In the genomic region with DNA sequence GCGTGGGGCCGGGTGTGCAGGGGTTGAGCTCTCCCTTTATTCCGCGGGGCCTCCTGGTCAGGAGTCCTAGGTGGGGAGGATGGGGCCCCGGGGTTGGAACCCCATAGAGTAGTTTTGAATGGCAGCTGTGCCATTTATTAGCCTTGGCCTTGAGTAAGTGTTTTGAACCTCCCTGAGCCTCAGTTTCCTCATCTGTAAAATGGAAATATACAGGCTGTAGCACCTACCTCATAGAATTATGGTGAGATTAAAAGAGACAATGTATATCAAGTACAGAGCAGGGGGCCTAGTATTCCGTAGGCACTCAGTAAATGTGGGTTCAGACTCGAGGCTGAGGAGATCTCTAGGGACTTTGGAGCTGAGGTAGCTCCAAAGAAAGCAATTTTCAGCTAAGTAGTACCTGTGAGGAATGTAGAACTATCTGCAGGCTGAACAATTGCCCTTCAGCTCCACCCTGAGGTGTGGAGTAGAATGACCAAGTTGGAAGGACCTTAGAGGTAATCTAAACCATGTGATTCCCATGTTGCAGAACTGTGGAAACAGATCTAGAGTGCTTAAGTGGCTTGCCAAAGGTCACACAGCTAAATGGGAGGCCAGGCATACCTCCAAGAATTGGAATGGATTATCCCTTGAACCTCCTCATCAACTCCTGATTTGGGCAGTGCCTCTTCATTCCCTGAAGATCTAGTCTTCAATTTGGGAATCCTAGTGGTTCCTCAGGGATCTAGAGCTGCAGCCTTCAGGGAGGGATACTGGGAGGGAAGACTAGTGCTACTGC, we compare ENCODE assay signal across 8 cellular contexts. TPM values are rescaled to one million over a fixed set of nuclear protein-coding genes. Genes with fewer than 3 reads are reported as not detected.
A peak's percentile ranks its signal among the peaks of the same experiment; 100 is the strongest.
DNase-seq lines count a peak whose midpoint lies in the region; ATAC-seq and TF ChIP-seq lines count a peak whose summit lies in the region.

No MANE protein-coding gene starts in this region.

- H3K27me3 Mint-ChIP-seq in HFFc6 (ENCODE audit: insufficient read depth) = no peaks in the 10 kb centered on the region; the same call in 1 of the 2 replicates
- no peaks in the 10 kb centered on the region for H3K27me3 Mint-ChIP-seq in T-cell
- no peaks in the 10 kb centered on the region for H3K27me3 Mint-ChIP-seq in dendritic cell treated with granulocyte-macrophage colony-stimulating factor and Interleukin-4, amounts not matched to agents 40 ng/mL and 50 ng/mL, for 4 days

- H2AFZ ChIP-seq in MM.1S (ENCODE audit: low read length) = peak overlapping the region; percentile 100

- POLR2A ChIA-PET in T-cell (lab: Charles Lee) = interaction anchor here (0.5 to 0.7 kb wide), 4 partner anchors 11 to 301 kb away, joined by 3 to 10 read pairs (median 6); partner anchors contain the start of gene NUP98 (in 1 of the 2)

- H3K4me2 ChIP-seq in MM.1S (ENCODE audit: low read depth, low read length) = peak overlapping the region; percentile 87

- intact Hi-C loops in dendritic cell treated with granulocyte-macrophage colony-stimulating factor and Interleukin-4, amounts not matched to agents 40 ng/mL and 50 ng/mL, for 4 days (cut with micrococcal nuclease) = no loop called here
- intact Hi-C loops in tibial artery (cut with DNase I; ENCODE audit: low total_unique reads) = no loop called here

- no peaks in the 10 kb centered on the region for H3K36me3 Mint-ChIP-seq in HFFc6 (ENCODE audit: low read depth)
- H3K36me3 Mint-ChIP-seq in T-cell = no peaks in the 10 kb centered on the region
- peaks cover 7% of the 10 kb centered on the region for H3K36me3 Mint-ChIP-seq in dendritic cell treated with granulocyte-macrophage colony-stimulating factor and Interleukin-4, amounts not matched to agents 40 ng/mL and 50 ng/mL, for 4 days (ENCODE audit: low read depth)

- DNase-seq in activated gamma-delta T cell treated with Interleukin-2 at 50 U/mL for 16 hours (peak; percentile 42), activated gamma-delta T cell (lab: John Stamatoyannopoulos, UW) (no peak), HFFc6 (peak; percentile 47), MM.1S (peak; percentile 86), T-cell (peak in 31 of 34 experiments; percentile 12 to 59 (median 41)), lung (ENCODE audit: low spot score) (peak; percentile 65), tibial artery (no peak)

- H3K27ac ChIP-seq in MM.1S (ENCODE audit: low read length) (no peak overlapping the region), lung (ENCODE audit: low read depth in 1 of 2, low read length in 1 of 2) (peak overlapping the region; percentile 2 to 68), tibial artery (peak overlapping the region; percentile 41 to 62)

- H3K9ac ChIP-seq in MM.1S (ENCODE audit: low read length) = peak overlapping the region; percentile 76

- H3K4me1 ChIP-seq in MM.1S (ENCODE audit: low read length) = no peaks in the 10 kb centered on the region
- H3K4me1 ChIP-seq in lung (ENCODE audit: control insufficient read depth in 2 of 2, insufficient read depth in 2 of 2, low read length in 2 of 2) = peaks cover 0 to 2% of the 10 kb centered on the region in 2 donors
- H3K4me1 ChIP-seq in tibial artery = peaks cover 0 to 13% (median 3%) of the 10 kb centered on the region in 4 donors

- H3K9me2 ChIP-seq in MM.1S (replicated peaks; ENCODE audit: insufficient read depth, low read length) = no peaks in the 10 kb centered on the region

- H3K27ac Mint-ChIP-seq in HFFc6 (peak overlapping the region; percentile 1; the same call in 1 of the 2 replicates), T-cell (peak overlapping the region; percentile 71 to 87)
- peak overlapping the region; percentile 83 for H3K27ac Mint-ChIP-seq in dendritic cell treated with granulocyte-macrophage colony-stimulating factor and Interleukin-4, amounts not matched to agents 40 ng/mL and 50 ng/mL, for 4 days

- H3K9me3 Mint-ChIP-seq in HFFc6 (no peaks in the 10 kb centered on the region), T-cell (no peaks in the 10 kb centered on the region)
- H3K9me3 Mint-ChIP-seq in dendritic cell treated with granulocyte-macrophage colony-stimulating factor and Interleukin-4, amounts not matched to agents 40 ng/mL and 50 ng/mL, for 4 days = no peaks in the 10 kb centered on the region

- CTCF ChIA-PET in T-cell (lab: Charles Lee) = interaction anchor here (0.6 to 3.6 kb wide), 19 partner anchors 9 to 1891 kb away, joined by 3 to 25 read pairs (median 6); partner anchors contain the start of gene RHOG (in 1 of the 2)

- peak overlapping the region; percentile 81 for H3K4me3 Mint-ChIP-seq in HFFc6
- peak overlapping the region; percentile 94 to 99 (median 98) for H3K4me3 Mint-ChIP-seq in T-cell
- peak overlapping the region; percentile 98 for H3K4me3 Mint-ChIP-seq in dendritic cell treated with granulocyte-macrophage colony-stimulating factor and Interleukin-4, amounts not matched to agents 40 ng/mL and 50 ng/mL, for 4 days

- H4K20me1 ChIP-seq in MM.1S (ENCODE audit: insufficient read depth, low read length) = no peaks in the 10 kb centered on the region

- TF ChIP-seq CTCF in HFFc6 (IDR thresholded peaks at IDR 0.05) (peak; percentile 70), MM.1S (IDR thresholded peaks at IDR 0.05; ENCODE audit: low read length) (peak; percentile 69), lung (IDR thresholded peaks at IDR 0.05; ENCODE audit: control extremely low read depth, extremely low read depth) (peak; percentile 31), tibial artery (IDR thresholded peaks at IDR 0.05) (no peak)

- peaks cover 4% of the 10 kb centered on the region; the same call in 1 of the 2 replicates for H3K79me2 ChIP-seq in MM.1S (ENCODE audit: low read length)

- H3K4me3 ChIP-seq in MM.1S (ENCODE audit: low read length) (peak overlapping the region; percentile 83), lung (peak overlapping the region; percentile 67), tibial artery (peak overlapping the region; percentile 60 to 70)

- H3K4me1 Mint-ChIP-seq in HFFc6 (ENCODE audit: low read depth) (peaks cover 47% of the 10 kb centered on the region), T-cell (peaks cover 16 to 20% (median 17%) of the 10 kb centered on the region in 3 donors)
- H3K4me1 Mint-ChIP-seq in dendritic cell treated with granulocyte-macrophage colony-stimulating factor and Interleukin-4, amounts not matched to agents 40 ng/mL and 50 ng/mL, for 4 days (ENCODE audit: low read depth) = peaks cover 20% of the 10 kb centered on the region

- ATAC-seq in T-cell (replicated peaks in 1 of 4) = peak; percentile 69 to 80 (median 74)
- ATAC-seq in lung (ENCODE audit: insufficient read depth, low FRiP score) = peak; percentile 84

- H3K9me3 ChIP-seq in MM.1S (replicated peaks; ENCODE audit: insufficient read depth, low read length) = no peaks in the 10 kb centered on the region
- no peaks in the 10 kb centered on the region for H3K9me3 ChIP-seq in lung (ENCODE audit: control insufficient read depth in 2 of 2, insufficient read depth in 1 of 2, low read length in 1 of 2)
- no peaks in the 10 kb centered on the region for H3K9me3 ChIP-seq in tibial artery

- WGBS in lung, 2 donors = 12 to 20% methylated on average over 7 of the region's 7 CpGs

- H3F3A ChIP-seq in MM.1S (ENCODE audit: insufficient read depth, low read length) = peaks cover 12% of the 10 kb centered on the region; the same call in 1 of the 2 replicates

- H3K36me3 ChIP-seq in MM.1S (replicated peaks; ENCODE audit: insufficient read depth, low read length) (no peaks in the 10 kb centered on the region), lung (ENCODE audit: control insufficient read depth in 2 of 2, insufficient read depth in 2 of 2, low read length in 2 of 2) (no peaks in the 10 kb centered on the region), tibial artery (no peaks in the 10 kb centered on the region)

- H3K27me3 ChIP-seq in MM.1S (replicated peaks; ENCODE audit: insufficient read depth, low read length) = no peaks in the 10 kb centered on the region
- H3K27me3 ChIP-seq in lung (ENCODE audit: control insufficient read depth, insufficient read depth) = no peaks in the 10 kb centered on the region
- H3K27me3 ChIP-seq in tibial artery = no peaks in the 10 kb centered on the region

RNA-seq across cellular contexts. Expression of gene PGAP2, which starts 0.7 kb away (rescaled TPM):
- total RNA-seq in HFFc6 (2021; fragmentation: NEBNext Ultra II Directional; extraction: Animal tissue kit (Norgen Biotek cat#: 25700)) = 10 to 100 TPM; 14.5 to 19.7 (median 17.1) TPM
- total RNA-seq in T-cell (10 to 100 TPM; 22.5 to 28.2 (median 24.6) TPM), lung (10 to 100 TPM; 22.4 to 23.6 TPM)
- polyA plus RNA-seq in lung = 10 to 100 TPM; 17.5 to 19.4 TPM

RNA-seq across cellular contexts. Expression of gene NUP98, which starts 11.7 kb away (rescaled TPM):
- 10 to 100 TPM; 81.4 to 96.7 (median 85.6) TPM for total RNA-seq in HFFc6 (2021; fragmentation: NEBNext Ultra II Directional; extraction: Animal tissue kit (Norgen Biotek cat#: 25700))
- 100 to 1,000 TPM in 3 of 5 donors, 10 to 100 TPM in 2; 89.1 to 105 (median 102) TPM for total RNA-seq in T-cell
- 100 to 1,000 TPM in 1 of 2 donors, 10 to 100 TPM in 1; 67.1 to 109 TPM for total RNA-seq in lung
- 10 to 100 TPM; 16.6 to 52.3 TPM for polyA plus RNA-seq in lung

RNA-seq across cellular contexts. Expression of gene RHOG, which starts 31.7 kb away (rescaled TPM):
- 10 to 100 TPM; 57.8 to 72.3 (median 66.4) TPM for total RNA-seq in HFFc6 (2021; fragmentation: NEBNext Ultra II Directional; extraction: Animal tissue kit (Norgen Biotek cat#: 25700))
- 100 to 1,000 TPM in 4 of 5 donors, 10 to 100 TPM in 1; 88.1 to 108 (median 106) TPM for total RNA-seq in T-cell
- 10 to 100 TPM; 15.4 to 95.8 TPM for total RNA-seq in lung
- polyA plus RNA-seq in lung = 100 to 1,000 TPM in 1 of 2 donors, 10 to 100 TPM in 1; 69.4 to 287 TPM

RNA-seq across cellular contexts. Expression of gene STIM1, which starts 46.4 kb away (rescaled TPM):
- total RNA-seq in HFFc6 (2021; fragmentation: NEBNext Ultra II Directional; extraction: Animal tissue kit (Norgen Biotek cat#: 25700)) = 10 to 100 TPM; 27.6 to 33.1 (median 30.7) TPM
- 100 to 1,000 TPM in 2 of 5 donors, 10 to 100 TPM in 3; 87.6 to 139 (median 94.5) TPM for total RNA-seq in T-cell
- 10 to 100 TPM; 49.7 to 56.4 TPM for total RNA-seq in lung
- polyA plus RNA-seq in lung = 10 to 100 TPM; 12.1 to 32.6 TPM

Comparison
In these comparisons a context has a peak if more than half of its experiments do, and no peak if none do; other contexts are left out.
1. DNase-seq: peak in activated gamma-delta T cell treated with Interleukin-2 at 50 U/mL for 16 hours (single experiment), HFFc6 (single experiment), MM.1S (single experiment), T-cell (31 of 34) and lung (single experiment); none in activated gamma-delta T cell (single experiment) and tibial artery (0 of 2).
2. H3K27ac Mint-ChIP-seq: peak in every context shown above with its lines; median percentile 83 in dendritic cell treated with granulocyte-macrophage colony-stimulating factor and Interleukin-4, amounts not matched to agents 40 ng/mL and 50 ng/mL, for 4 days; 79 in T-cell; 1 in HFFc6.
3. CTCF ChIP-seq: peak in HFFc6 (single experiment), MM.1S (single experiment) and lung (single experiment); none in tibial artery (0 of 2).
4. Peak in every context shown above with its lines, with median percentiles within 50 percentile points of each other: H3K4me3 Mint-ChIP-seq and H3K4me3 ChIP-seq.